1 cellular context compared by ENCODE assay signal in genomic region chr14:91968280-91968679, GRCh38.
TF ChIP-seq lines count a peak whose summit lies in the region.

No MANE protein-coding gene starts in this region.

TF ChIP-seq in GM12878, 131 proteins besides CTCF, POLR2A, EP300 and RAD21 (continued from another document):
- TF ChIP-seq RELB (IDR thresholded peaks at IDR 0.05; ENCODE audit: low read depth) (no peak), RB1 (IDR thresholded peaks at IDR 0.05; ENCODE audit: borderline replicate concordance) (no peak), GABPA (IDR thresholded peaks at IDR 0.05; ENCODE audit: low read depth) (no peak)
